ENCODE assay signal across 9 cellular contexts in the genomic region with DNA sequence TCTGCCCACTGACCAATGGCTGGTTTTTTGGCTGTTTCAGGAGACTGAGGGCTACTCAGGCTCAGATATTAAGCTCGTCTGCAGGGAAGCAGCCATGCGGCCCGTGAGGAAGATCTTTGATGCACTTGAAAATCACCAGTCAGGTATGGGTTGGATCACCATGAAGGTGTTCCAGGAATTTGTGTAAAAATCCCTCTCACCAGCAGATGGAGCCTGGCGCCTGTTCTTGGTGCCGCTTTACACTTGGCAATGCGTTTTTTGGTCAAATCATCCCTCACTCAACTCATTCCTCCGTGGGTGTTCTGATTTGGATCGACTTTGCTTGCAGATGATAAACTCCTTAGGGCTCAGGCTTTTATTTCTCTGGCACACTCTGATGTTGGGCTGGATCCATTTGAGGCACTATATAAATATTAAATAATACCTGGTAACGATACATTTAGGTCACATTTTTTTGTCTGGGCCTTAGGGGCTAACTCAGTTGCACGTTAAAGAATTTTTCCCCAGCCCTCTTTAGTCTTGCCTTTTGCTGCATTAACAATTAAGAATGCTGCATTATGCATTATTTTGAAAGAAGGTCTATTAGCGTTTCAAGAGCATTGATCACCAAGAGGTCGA. TPM values are rescaled to one million over a fixed set of nuclear protein-coding genes. Genes with fewer than 3 reads are reported as not detected.
A peak's percentile ranks its signal among the peaks of the same experiment; 100 is the strongest.
DNase-seq lines count a peak whose midpoint lies in the region; ATAC-seq and TF ChIP-seq lines count a peak whose summit lies in the region.
"Had no signal": no experiment of that assay in that cellular context is flagged by ENCODE, and none has a peak within 500 bp of the region (broad histone marks: within the 10 kb centered on the region; RNA-seq: fewer than 3 reads in every experiment).

No MANE protein-coding gene starts in this region.

- no peaks in the 10 kb centered on the region for H3K4me1 ChIP-seq in breast epithelium
- H3K4me1 ChIP-seq: BLaER1 had no signal

- H3K4me3 ChIP-seq in WERI-Rb-1 (ENCODE audit: low read depth, low read length) (no peak overlapping the region), breast epithelium (no peak overlapping the region)
- H3K4me3 ChIP-seq: BLaER1 had no signal

- H3K36me3 ChIP-seq in WERI-Rb-1 (peaks cover 12% of the 10 kb centered on the region), breast epithelium (no peaks in the 10 kb centered on the region)

- DNase-seq in NCI-H1436 (lab: John Stamatoyannopoulos, UW) (peak; percentile 44), NCI-H1436 treated with DMSO at 0.1 percent for 48 hours (lab: John Stamatoyannopoulos, UW) (no peak), NCI-H128 (lab: John Stamatoyannopoulos, UW; ENCODE audit: unreplicated experiment) (peak; percentile 53), WERI-Rb-1 (peak; percentile 74), breast epithelium (ENCODE audit: low spot score in 2 of 2) (peak in 1 of 2 donors; percentile 35), islet precursor cell (peak; percentile 91)
- DNase-seq in stimulated activated CD4-positive, alpha-beta T cell treated with anti-CD3 and anti-CD28 coated beads, Interleukin-2, amount 100 ng/mL, for 24 hours: peak; percentile 64 to 69

- peak; percentile 92 for TF ChIP-seq CTCF in WERI-Rb-1 (IDR thresholded peaks at IDR 0.05; ENCODE audit: low read depth, low read length)
- TF ChIP-seq CTCF in breast epithelium (IDR thresholded peaks at IDR 0.05): peak in 2 of 3 donors; percentile 69 to 71

- H3K27ac ChIP-seq in WERI-Rb-1: no peak overlapping the region
- H3K27ac ChIP-seq in breast epithelium: no peak overlapping the region
- H3K27ac ChIP-seq: BLaER1 had no signal

- no peak for TF ChIP-seq POLR2A in breast epithelium (IDR thresholded peaks at IDR 0.05)

- H3K27me3 ChIP-seq in WERI-Rb-1 (ENCODE audit: insufficient read depth, low read depth, severe bottlenecking) (no peaks in the 10 kb centered on the region), breast epithelium (no peaks in the 10 kb centered on the region)
- H3K27me3 ChIP-seq: BLaER1 had no signal

- H3K9me3 ChIP-seq in WERI-Rb-1 (ENCODE audit: severe bottlenecking) (no peaks in the 10 kb centered on the region), breast epithelium (no peaks in the 10 kb centered on the region)
- H3K9me3 ChIP-seq: BLaER1 had no signal

- no peak for ATAC-seq in GM18498 (IDR thresholded peaks at IDR 0.05; ENCODE audit: unreplicated experiment)

- intact Hi-C loops in breast epithelium (cut with DNase I; ENCODE audit: low total_unique reads): no loop called here

RNA-seq across cellular contexts. Expression of gene HDHD2, which starts 50.0 kb away (rescaled TPM):
- total RNA-seq in breast epithelium: 10 to 100 TPM; 18.7 to 41.0 (median 24.9) TPM
